Comparison of ENCODE assay signal across 1 cellular context in genomic region chr4:56462157-56462556, GRCh38.
TF ChIP-seq lines count a peak whose summit lies in the region.

No MANE protein-coding gene starts in this region.

TF ChIP-seq in GM23338, 12 proteins besides CTCF, POLR2A, EP300 and RAD21:
- TF ChIP-seq ETS1 (IDR thresholded peaks at IDR 0.05) (no peak), ZNF331 (CRISPR knock-in tag; IDR thresholded peaks at IDR 0.05; ENCODE audit: low read depth) (no peak), REST (IDR thresholded peaks at IDR 0.05; ENCODE audit: unreplicated experiment) (no peak), JUNB (IDR thresholded peaks at IDR 0.05; ENCODE audit: unreplicated experiment) (no peak), NANOG (IDR thresholded peaks at IDR 0.05; ENCODE audit: borderline replicate concordance) (no peak), ZNF462 (CRISPR knock-in tag; IDR thresholded peaks at IDR 0.05) (no peak), CREB1 (CRISPR knock-in tag; IDR thresholded peaks at IDR 0.05; ENCODE audit: low read depth) (no peak), STAT1 (IDR thresholded peaks at IDR 0.05; ENCODE audit: unreplicated experiment) (no peak), EZH2phosphoT487 (IDR thresholded peaks at IDR 0.05; ENCODE audit: unreplicated experiment) (no peak), ZNF114 (CRISPR knock-in tag; IDR thresholded peaks at IDR 0.05) (no peak), POLR2AphosphoS5 (IDR thresholded peaks at IDR 0.05; ENCODE audit: low read depth) (no peak), EZH2 (IDR thresholded peaks at IDR 0.05; ENCODE audit: low read depth, unreplicated experiment) (no peak)
